In genomic region chr20:47659904-47660601, GRCh38 we compare ENCODE assay signal across 22 cellular contexts.
A peak's percentile ranks its signal among the peaks of the same experiment; 100 is the strongest.
DNase-seq lines count a peak whose midpoint lies in the region; ATAC-seq lines count a peak whose summit lies in the region.
"Had no signal": no experiment of that assay in that cellular context is flagged by ENCODE, and none has a peak within 500 bp of the region (broad histone marks: within the 10 kb centered on the region; RNA-seq: fewer than 3 reads in every experiment).

No MANE protein-coding gene starts in this region.

- H3K27ac Mint-ChIP-seq in activated CD4-positive, alpha-beta memory T cell treated with anti-CD3 and anti-CD28 coated beads for 36 hours = peak overlapping the region; percentile 30
- H3K27ac Mint-ChIP-seq in activated CD4-positive, alpha-beta memory T cell treated with anti-CD3 and anti-CD28 coated beads, Interleukin-2, amount 10 ng/mL, durations not matched to agents 7 days and 5 days = no peak overlapping the region
- H3K27ac Mint-ChIP-seq in activated naive CD8-positive, alpha-beta T cell treated with anti-CD3 and anti-CD28 coated beads, Interleukin-2, amount 10 ng/mL, durations not matched to agents 7 days and 5 days = peak overlapping the region; percentile 56

- CTCF ChIA-PET in activated CD4-positive, alpha-beta memory T cell treated with anti-CD3 and anti-CD28 coated beads for 36 hours (lab: Charles Lee) = interaction anchor here (1.2 to 1.4 kb wide), 3 partner anchors 11 to 960 kb away, joined by 3 to 6 read pairs (median 5); no protein-coding TSS in a partner anchor
- CTCF ChIA-PET in activated CD4-positive, alpha-beta memory T cell treated with anti-CD3 and anti-CD28 coated beads, Interleukin-2, amount 10 ng/mL, durations not matched to agents 7 days and 5 days (lab: Charles Lee) = interaction anchor here (0.7 to 1.3 kb wide), 3 partner anchors 10 to 276 kb away, joined by 3 read pairs; no protein-coding TSS in a partner anchor

- H3K9me3 Mint-ChIP-seq in activated CD4-positive, alpha-beta memory T cell treated with anti-CD3 and anti-CD28 coated beads for 36 hours = no peaks in the 10 kb centered on the region
- no peaks in the 10 kb centered on the region for H3K9me3 Mint-ChIP-seq in activated CD4-positive, alpha-beta memory T cell treated with anti-CD3 and anti-CD28 coated beads, Interleukin-2, amount 10 ng/mL, durations not matched to agents 7 days and 5 days
- H3K9me3 Mint-ChIP-seq in activated naive CD8-positive, alpha-beta T cell treated with anti-CD3 and anti-CD28 coated beads, Interleukin-2, amount 10 ng/mL, durations not matched to agents 7 days and 5 days = no peaks in the 10 kb centered on the region
- H3K9me3 Mint-ChIP-seq: central memory CD8-positive, alpha-beta T cell; IgD-negative memory B cell; naive thymus-derived CD8-positive, alpha-beta T cell had no signal

- H3K4me1 Mint-ChIP-seq in activated CD4-positive, alpha-beta memory T cell treated with anti-CD3 and anti-CD28 coated beads for 36 hours (ENCODE audit: low read depth) = peaks cover 2% of the 10 kb centered on the region
- peaks cover 3% of the 10 kb centered on the region for H3K4me1 Mint-ChIP-seq in activated CD4-positive, alpha-beta memory T cell treated with anti-CD3 and anti-CD28 coated beads, Interleukin-2, amount 10 ng/mL, durations not matched to agents 7 days and 5 days
- H3K4me1 Mint-ChIP-seq in activated naive CD8-positive, alpha-beta T cell treated with anti-CD3 and anti-CD28 coated beads, Interleukin-2, amount 10 ng/mL, durations not matched to agents 7 days and 5 days = peaks cover 7% of the 10 kb centered on the region

- ATAC-seq in activated naive CD8-positive, alpha-beta T cell treated with anti-CD3 and anti-CD28 coated beads, Interleukin-2, amount 10 ng/mL, durations not matched to agents 7 days and 5 days (ENCODE audit: low read depth) = no peak
- peak; percentile 16 for ATAC-seq in left lobe of liver
- ATAC-seq: left ventricle myocardium superior; naive thymus-derived CD8-positive, alpha-beta T cell had no signal

- no peak for DNase-seq in activated CD4-positive, alpha-beta memory T cell treated with anti-CD3 and anti-CD28 coated beads for 36 hours
- DNase-seq in activated CD4-positive, alpha-beta memory T cell treated with anti-CD3 and anti-CD28 coated beads, Interleukin-2, amount 10 ng/mL, durations not matched to agents 7 days and 5 days = no peak
- DNase-seq in CMK (ENCODE audit: low read depth) (peak; percentile 12), left lobe of liver (ENCODE audit: low spot score) (no peak), NCI-H446 (lab: John Stamatoyannopoulos, UW) (no peak), nucleus accumbens (lab: John Stamatoyannopoulos, UW) (no peak), OCI-M2 (lab: John Stamatoyannopoulos, UW; ENCODE audit: unreplicated experiment) (no peak)
- DNase-seq in activated naive CD8-positive, alpha-beta T cell treated with anti-CD3 and anti-CD28 coated beads, Interleukin-2, amount 10 ng/mL, durations not matched to agents 7 days and 5 days = no peak
- DNase-seq: activated CD4-positive, CD25-positive, alpha-beta regulatory T cell; activated T-cell treated with anti-CD3 and anti-CD28 coated beads, Interleukin-2, amount 50 U/mL, for 48 hours; DMS53; dorsolateral prefrontal cortex; H7; left ventricle myocardium superior; naive thymus-derived CD8-positive, alpha-beta T cell; NCI-H1105; NCI-H2029; NCI-H69; occipital lobe; Peyer's patch had no signal

- no peak overlapping the region for H3K4me3 Mint-ChIP-seq in activated CD4-positive, alpha-beta memory T cell treated with anti-CD3 and anti-CD28 coated beads for 36 hours
- no peak overlapping the region for H3K4me3 Mint-ChIP-seq in activated CD4-positive, alpha-beta memory T cell treated with anti-CD3 and anti-CD28 coated beads, Interleukin-2, amount 10 ng/mL, durations not matched to agents 7 days and 5 days
- H3K4me3 Mint-ChIP-seq in activated naive CD8-positive, alpha-beta T cell treated with anti-CD3 and anti-CD28 coated beads, Interleukin-2, amount 10 ng/mL, durations not matched to agents 7 days and 5 days = no peak overlapping the region
- H3K4me3 Mint-ChIP-seq: central memory CD8-positive, alpha-beta T cell had no signal

- POLR2A ChIA-PET in activated CD4-positive, alpha-beta memory T cell treated with anti-CD3 and anti-CD28 coated beads for 36 hours (lab: Charles Lee) = no interaction called here
- POLR2A ChIA-PET in activated CD4-positive, alpha-beta memory T cell treated with anti-CD3 and anti-CD28 coated beads, Interleukin-2, amount 10 ng/mL, durations not matched to agents 7 days and 5 days (lab: Charles Lee) = no interaction called here
- POLR2A ChIA-PET in activated naive CD8-positive, alpha-beta T cell treated with anti-CD3 and anti-CD28 coated beads, Interleukin-2, amount 10 ng/mL, durations not matched to agents 7 days and 5 days (lab: Charles Lee) = no interaction called here

- no peaks in the 10 kb centered on the region for H3K27me3 Mint-ChIP-seq in activated CD4-positive, alpha-beta memory T cell treated with anti-CD3 and anti-CD28 coated beads for 36 hours
- no peaks in the 10 kb centered on the region for H3K27me3 Mint-ChIP-seq in activated CD4-positive, alpha-beta memory T cell treated with anti-CD3 and anti-CD28 coated beads, Interleukin-2, amount 10 ng/mL, durations not matched to agents 7 days and 5 days
- no peaks in the 10 kb centered on the region for H3K27me3 Mint-ChIP-seq in activated naive CD8-positive, alpha-beta T cell treated with anti-CD3 and anti-CD28 coated beads, Interleukin-2, amount 10 ng/mL, durations not matched to agents 7 days and 5 days
- H3K27me3 Mint-ChIP-seq: central memory CD8-positive, alpha-beta T cell; IgD-negative memory B cell; naive thymus-derived CD8-positive, alpha-beta T cell had no signal

- intact Hi-C loops in activated CD4-positive, alpha-beta memory T cell treated with anti-CD3 and anti-CD28 coated beads for 36 hours (cut with micrococcal nuclease) = loop anchor here (5.0 to 10.0 kb wide), 2 partner anchors 465 to 962 kb away; no protein-coding TSS in a partner anchor

- peaks cover 24% of the 10 kb centered on the region for H3K36me3 Mint-ChIP-seq in activated CD4-positive, alpha-beta memory T cell treated with anti-CD3 and anti-CD28 coated beads for 36 hours
- peaks cover 37% of the 10 kb centered on the region for H3K36me3 Mint-ChIP-seq in activated CD4-positive, alpha-beta memory T cell treated with anti-CD3 and anti-CD28 coated beads, Interleukin-2, amount 10 ng/mL, durations not matched to agents 7 days and 5 days (ENCODE audit: low read depth)
- peaks cover 6% of the 10 kb centered on the region for H3K36me3 Mint-ChIP-seq in activated naive CD8-positive, alpha-beta T cell treated with anti-CD3 and anti-CD28 coated beads, Interleukin-2, amount 10 ng/mL, durations not matched to agents 7 days and 5 days
- H3K36me3 Mint-ChIP-seq: IgD-negative memory B cell had no signal
